ENCODE assay signal across 8 cellular contexts in the genomic region with DNA sequence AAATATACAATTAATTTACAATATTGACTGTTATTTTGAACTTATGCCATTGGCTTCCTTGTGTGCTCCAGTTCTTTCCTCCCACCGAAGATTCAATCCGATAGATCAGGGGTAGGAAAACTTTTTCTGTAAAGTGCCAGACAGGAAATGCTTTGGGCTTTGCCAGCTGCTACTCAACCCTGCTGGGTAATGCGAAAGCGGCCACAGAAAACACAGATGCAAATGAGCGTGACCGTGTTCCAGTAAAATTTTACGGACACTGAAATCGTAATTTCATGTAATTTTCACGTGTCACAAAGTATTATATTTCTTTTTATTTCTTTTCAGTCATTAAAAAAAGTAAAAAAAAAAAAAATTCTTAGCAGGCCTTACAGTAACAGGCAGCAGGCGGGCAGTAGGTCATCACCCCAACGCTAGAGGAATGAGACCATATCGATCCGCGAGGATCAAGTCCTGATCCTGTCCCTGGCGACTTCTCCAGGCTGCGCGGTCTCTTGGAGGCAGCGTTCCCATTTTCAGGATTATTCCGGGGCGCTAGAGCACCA. TPM values are rescaled to one million over a fixed set of nuclear protein-coding genes. Genes with fewer than 3 reads are reported as not detected.
A peak's percentile ranks its signal among the peaks of the same experiment; 100 is the strongest.
DNase-seq lines count a peak whose midpoint lies in the region; ATAC-seq, FAIRE-seq and TF ChIP-seq lines count a peak whose summit lies in the region.

No MANE protein-coding gene starts in this region.

- peak overlapping the region; percentile 93 for H3K4me3 ChIP-seq in AG09309 (ENCODE audit: control insufficient read depth, low read depth, low read length)
- H3K4me3 ChIP-seq in iPS-15b (ENCODE audit: low read depth, low read length): peak overlapping the region; percentile 89
- H3K4me3 ChIP-seq in small intestine (ENCODE audit: low read depth in 1 of 2, low read length in 2 of 2): peak overlapping the region; percentile 68 to 85

- H3K9me3 ChIP-seq in iPS-15b (ENCODE audit: control insufficient read depth, insufficient read depth, low read length) (no peaks in the 10 kb centered on the region), small intestine (ENCODE audit: control insufficient read depth, low read depth) (no peaks in the 10 kb centered on the region)

- 2 to 3% (median 3%) methylated on average over 20 of the region's 20 CpGs for WGBS in adipose tissue, 3 donors
- WGBS in small intestine, 3 donors: 0 to 1% (median 1%) methylated on average over 20 of the region's 20 CpGs

- no peak for TF ChIP-seq CTCF in AG09309 (IDR thresholded peaks at IDR 0.05; ENCODE audit: control insufficient read depth, insufficient read depth, low read depth, low read length, missing control alignments)

- FAIRE-seq in RCC 7860 (lab: Jason Lieb, UNC) (peak; percentile 15), small intestine (lab: Jason Lieb, UNC) (no peak)

- peaks cover 7% of the 10 kb centered on the region for H3K4me1 ChIP-seq in iPS-15b (ENCODE audit: control insufficient read depth, insufficient read depth, low read length)
- peaks cover 4 to 24% of the 10 kb centered on the region in 2 donors for H3K4me1 ChIP-seq in small intestine (ENCODE audit: control insufficient read depth in 2 of 2, insufficient read depth in 1 of 2, low read depth in 1 of 2, low read length in 1 of 2)

- H3K9ac ChIP-seq in iPS-15b (ENCODE audit: low read depth, low read length): peak overlapping the region; percentile 51

- DNase-seq in AG09309 (ENCODE audit: low read depth): no peak
- peak; percentile 31 for DNase-seq in RCC 7860 (ENCODE audit: low spot score)
- peak; percentile 67 for DNase-seq in small intestine
- no peak for DNase-seq in NCI-H1105 treated with DMSO at 0.1 percent for 48 hours (lab: John Stamatoyannopoulos, UW)

- H3K36me3 ChIP-seq in iPS-15b (ENCODE audit: control insufficient read depth, insufficient read depth, low read length) (no peaks in the 10 kb centered on the region), small intestine (ENCODE audit: control insufficient read depth in 2 of 2, insufficient read depth in 2 of 2, low read length in 2 of 2) (no peaks in the 10 kb centered on the region)

- ATAC-seq in GM18517 (IDR thresholded peaks at IDR 0.05; ENCODE audit: unreplicated experiment): peak; percentile 36
- peak; percentile 30 for ATAC-seq in HG03108 (IDR thresholded peaks at IDR 0.05; ENCODE audit: unreplicated experiment)

- H3K27ac ChIP-seq in adipose tissue (ENCODE audit: low read depth, low read length) (peak overlapping the region; percentile 98), small intestine (ENCODE audit: low read depth in 1 of 2, low read length in 1 of 2) (peak overlapping the region; percentile 96 to 100)

- H3K27me3 ChIP-seq in iPS-15b (ENCODE audit: control insufficient read depth, insufficient read depth, low read length) (peaks cover 5% of the 10 kb centered on the region), small intestine (ENCODE audit: control insufficient read depth in 2 of 2, insufficient read depth in 2 of 2, low read length in 2 of 2) (no peaks in the 10 kb centered on the region)

RNA-seq across cellular contexts. Expression of gene NMRK1, which starts 0.6 kb away (rescaled TPM):
- polyA plus RNA-seq in adipose tissue (10 to 100 TPM; 31.5 to 57.7 (median 43.4) TPM), small intestine (10 to 100 TPM; 19.9 to 95.7 (median 50.5) TPM)

RNA-seq across cellular contexts. Expression of gene OSTF1, which starts 1.0 kb away (rescaled TPM):
- polyA plus RNA-seq in adipose tissue (10 to 100 TPM; 14.3 to 76.3 (median 44.0) TPM), small intestine (10 to 100 TPM; 38.5 to 48.9 (median 48.5) TPM)

RNA-seq across cellular contexts. Expression of gene CARNMT1, which starts 59.3 kb away (rescaled TPM):
- polyA plus RNA-seq in adipose tissue (1 to 10 TPM; 3.7 to 4.5 (median 4.2) TPM), small intestine (10 to 100 TPM in 1 of 3 donors, 1 to 10 TPM in 2; 6.8 to 10.3 (median 9.9) TPM)

Comparison
In these comparisons a context has a peak if more than half of its experiments do, and no peak if none do; other contexts are left out.
1. DNase-seq: peak in RCC 7860 (single experiment) and small intestine (single experiment); none in AG09309 (single experiment) and NCI-H1105 treated with DMSO at 0.1 percent for 48 hours (single experiment).
2. Peak in every context shown above with its lines, with median percentiles within 50 percentile points of each other: H3K4me3 ChIP-seq.